8 cellular contexts compared by ENCODE assay signal in genomic region chr16:85169333-85170065, GRCh38. TPM values are rescaled to one million over a fixed set of nuclear protein-coding genes. Genes with fewer than 3 reads are reported as not detected.
DNase-seq lines count a peak whose midpoint lies in the region; ATAC-seq and TF ChIP-seq lines count a peak whose summit lies in the region.

No MANE protein-coding gene starts in this region.

- H3K27ac ChIP-seq in Peyer's patch (no peak overlapping the region), sigmoid colon (peak overlapping the region; percentile 52 to 70 (median 66))

- peak overlapping the region in 3 of 4 donors; percentile 36 to 57 (median 55) for H3K4me3 ChIP-seq in Peyer's patch
- peak overlapping the region; percentile 47 to 63 for H3K4me3 ChIP-seq in foreskin fibroblast (ENCODE audit: low read depth in 1 of 2, low read length in 2 of 2)
- H3K4me3 ChIP-seq in sigmoid colon = peak overlapping the region; percentile 30 to 66 (median 64)

- H3K36me3 ChIP-seq in Peyer's patch (no peaks in the 10 kb centered on the region), sigmoid colon (no peaks in the 10 kb centered on the region)

- TF ChIP-seq EP300 in sigmoid colon (IDR thresholded peaks at IDR 0.05) = no peak

- H3K27me3 ChIP-seq in Peyer's patch (no peaks in the 10 kb centered on the region), sigmoid colon (no peaks in the 10 kb centered on the region)

- H3K4me1 ChIP-seq in Peyer's patch (peaks cover 0 to 64% (median 5%) of the 10 kb centered on the region in 4 donors), sigmoid colon (peaks cover 0 to 87% (median 77%) of the 10 kb centered on the region in 4 donors)

- no peak for TF ChIP-seq CTCF in Peyer's patch (IDR thresholded peaks at IDR 0.05)
- TF ChIP-seq CTCF in foreskin fibroblast (IDR thresholded peaks at IDR 0.05; ENCODE audit: low read depth, low read length) = no peak
- TF ChIP-seq CTCF in sigmoid colon (IDR thresholded peaks at IDR 0.05) = no peak

- DNase-seq in GM03348 (ENCODE audit: low spot score) (peak; percentile 54), Peyer's patch (no peak), foreskin fibroblast (peak; percentile 47 to 71), sigmoid colon (no peak), T-helper 9 cell (no peak), HPDE6-E6E7 (ENCODE audit: extremely low spot score) (no peak)
- DNase-seq in activated naive CD4-positive, alpha-beta T cell (lab: John Stamatoyannopoulos, UW) = no peak

- WGBS in sigmoid colon, 2 donors = 1% methylated on average over 125 of the region's 125 CpGs

- intact Hi-C loops in sigmoid colon (cut with DNase I) = loop anchor here (5.0 kb wide), 2 partner anchors 33 to 52 kb away; no protein-coding TSS in a partner anchor

- no peak for ATAC-seq in GM21723 (IDR thresholded peaks at IDR 0.05; ENCODE audit: unreplicated experiment)

- H3K9me3 ChIP-seq in Peyer's patch (no peaks in the 10 kb centered on the region), sigmoid colon (no peaks in the 10 kb centered on the region)

- TF ChIP-seq POLR2A in Peyer's patch (IDR thresholded peaks at IDR 0.05) = no peak
- TF ChIP-seq POLR2A in sigmoid colon (IDR thresholded peaks at IDR 0.05) = no peak

RNA-seq across cellular contexts. Expression of gene CIBAR2, which starts 57.2 kb away (rescaled TPM):
- total RNA-seq in Peyer's patch (not detected), sigmoid colon (not detected)
- polyA plus RNA-seq in sigmoid colon = not detected

Comparison
In these comparisons a context has a peak if more than half of its experiments do, and no peak if none do; other contexts are left out.
1. DNase-seq: peak in GM03348 (single experiment) and foreskin fibroblast (2 of 2); none in Peyer's patch (0 of 3), sigmoid colon (single experiment), T-helper 9 cell (single experiment), HPDE6-E6E7 (single experiment) and activated naive CD4-positive, alpha-beta T cell (0 of 4).
2. H3K27ac ChIP-seq: peak in sigmoid colon (4 of 4); none in Peyer's patch (0 of 4).
3. Peak in every context shown above with its lines, with median percentiles within 50 percentile points of each other: H3K4me3 ChIP-seq.